Comparison of ENCODE assay signal across 15 cellular contexts in the genomic region with DNA sequence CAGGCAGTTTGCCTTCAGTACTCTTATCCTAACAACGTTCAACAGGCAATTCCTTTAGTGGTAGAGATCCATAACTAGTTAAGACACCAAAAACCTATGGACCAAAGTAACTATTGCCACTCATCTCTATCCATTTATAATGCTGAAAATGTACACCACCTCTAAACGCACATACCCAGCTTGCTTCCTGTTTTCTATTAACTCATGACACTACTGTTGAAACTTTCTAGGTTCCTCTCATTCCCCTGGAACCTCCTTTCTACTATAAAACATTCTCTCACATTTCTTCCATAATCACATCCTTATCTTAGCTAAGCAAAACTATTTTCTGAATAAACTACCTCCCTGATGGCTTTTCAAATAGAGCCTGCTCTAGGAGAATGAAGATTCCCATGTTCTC.
"Had no signal": no experiment of that assay in that cellular context is flagged by ENCODE, and none has a peak within 500 bp of the region (broad histone marks: within the 10 kb centered on the region; RNA-seq: fewer than 3 reads in every experiment).

No MANE protein-coding gene starts in this region.

- H3K9me3 ChIP-seq: ascending aorta, breast epithelium, ovary, sigmoid colon, spleen, stomach, thoracic aorta had no signal

- H3K4me1 ChIP-seq: ascending aorta, breast epithelium had no signal

- H3K36me3 ChIP-seq: ascending aorta, breast epithelium, ovary, sigmoid colon, spleen, stomach, thoracic aorta, WERI-Rb-1 had no signal

- ATAC-seq: effector memory CD8-positive, alpha-beta T cell; foreskin keratinocyte had no signal

- H3K27me3 ChIP-seq: ascending aorta, breast epithelium, ovary, sigmoid colon, spleen, stomach had no signal

- H3K4me3 ChIP-seq: ascending aorta, breast epithelium, ovary, sigmoid colon, spleen, stomach, thoracic aorta had no signal

- DNase-seq: activated CD4-positive, alpha-beta memory T cell treated with anti-CD3 and anti-CD28 coated beads, Interleukin-2, amount 10 ng/mL, durations not matched to agents 7 days and 5 days; activated naive CD4-positive, alpha-beta T cell treated with anti-CD3 and anti-CD28 coated beads, Interleukin-2, amount 10 ng/mL, durations not matched to agents 7 days and 5 days; activated T-cell treated with anti-CD3 and anti-CD28 coated beads, Interleukin-2, amount 50 U/mL, for 24 hours; cerebellar nuclear complex; effector memory CD8-positive, alpha-beta T cell; foreskin keratinocyte; nephron progenitor cell; ovary; spleen; stomach; WERI-Rb-1 had no signal

- H3K27ac ChIP-seq: ascending aorta, breast epithelium, foreskin keratinocyte, ovary, sigmoid colon, stomach, thoracic aorta, WERI-Rb-1 had no signal
